8 cellular contexts compared by ENCODE assay signal in the genomic region with DNA sequence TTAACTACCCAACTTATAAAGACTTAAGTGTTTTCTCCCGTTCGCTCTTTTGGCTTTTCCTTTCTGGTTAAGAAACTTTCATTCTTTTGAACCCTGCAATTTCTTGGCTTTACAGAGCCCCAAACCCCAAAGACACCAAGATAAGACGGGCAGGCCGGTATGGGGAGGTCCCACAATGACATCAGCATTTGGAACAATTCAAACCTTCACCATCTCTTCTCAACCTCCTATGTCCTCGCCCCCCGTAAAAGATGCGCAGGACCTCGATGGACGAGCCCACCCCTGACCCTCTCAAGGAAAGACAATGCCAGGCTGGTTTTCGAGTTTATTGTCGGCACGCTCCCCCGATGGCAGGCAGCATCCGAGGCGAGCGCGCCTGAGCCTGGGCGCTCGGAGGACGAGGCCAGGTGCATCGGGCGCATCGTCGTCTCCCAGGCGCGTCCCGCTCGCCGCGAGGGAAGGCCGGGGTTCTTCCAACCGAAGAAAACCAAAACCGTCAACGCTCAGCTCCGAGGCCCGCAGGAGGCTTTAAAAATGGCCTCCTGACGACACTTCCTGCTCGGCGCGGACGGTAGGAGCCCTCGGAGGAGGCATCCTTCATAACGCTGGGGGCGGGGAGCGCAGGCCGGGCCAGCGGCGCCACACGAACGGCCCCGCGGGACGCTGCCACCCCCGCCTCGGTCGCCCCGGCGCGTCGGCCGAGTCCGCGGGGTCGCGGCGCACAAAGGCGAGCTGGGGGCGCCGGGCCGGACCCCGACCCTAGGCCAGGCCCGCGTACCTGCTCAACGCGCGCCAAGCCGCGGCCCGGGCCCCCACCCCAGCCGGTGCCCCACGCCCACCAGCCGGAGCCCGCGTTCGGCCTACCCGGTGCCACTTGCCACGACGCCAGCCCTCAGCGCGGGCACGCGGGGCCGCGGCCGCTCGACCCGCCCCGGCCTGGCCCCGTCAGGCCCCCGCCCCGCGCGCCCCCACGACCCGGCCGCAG. TPM values are rescaled to one million over a fixed set of nuclear protein-coding genes. Genes with fewer than 3 reads are reported as not detected.
DNase-seq lines count a peak whose midpoint lies in the region; ATAC-seq lines count a peak whose summit lies in the region.

No MANE protein-coding gene starts in this region.

- DNase-seq in GM03348 (ENCODE audit: low spot score) (peak; percentile 80), Karpas-422 (peak; percentile 88), ecto neural progenitor cell (ENCODE audit: low spot score) (peak; percentile 60), NCI-H446 treated with DMSO at 0.1 percent for 48 hours (lab: John Stamatoyannopoulos, UW) (no peak)
- peak; percentile 49 for DNase-seq in activated CD4-positive, alpha-beta T cell treated with anti-CD3 and anti-CD28 coated beads, Interleukin-2, amount 50 U/mL, for 1 hour
- DNase-seq in stimulated activated effector memory CD8-positive, alpha-beta T cell treated with anti-CD3 and anti-CD28 coated beads, Interleukin-12 subunit alpha, Interleukin-12 subunit beta, amount 100 ng/mL, for 72 hours (ENCODE audit: low spot score in 2 of 2): peak; percentile 48 to 77

- peak; percentile 66 for ATAC-seq in GM21619 (IDR thresholded peaks at IDR 0.05; ENCODE audit: unreplicated experiment)
- peak; percentile 74 for ATAC-seq in stimulated activated effector memory CD8-positive, alpha-beta T cell treated with anti-CD3 and anti-CD28 coated beads, Interleukin-12 subunit alpha, Interleukin-12 subunit beta, amount 100 ng/mL, for 72 hours

- no peaks in the 10 kb centered on the region for H3K9me2 ChIP-seq in Karpas-422 (replicated peaks; ENCODE audit: insufficient read depth, low read length)

- peaks cover 28% of the 10 kb centered on the region for H3K4me1 Mint-ChIP-seq in stimulated activated effector memory CD8-positive, alpha-beta T cell treated with anti-CD3 and anti-CD28 coated beads, Interleukin-12 subunit alpha, Interleukin-12 subunit beta, amount 100 ng/mL, for 72 hours

- H3K36me3 ChIP-seq in Karpas-422 (ENCODE audit: insufficient read depth, low read length) (peaks cover 25% of the 10 kb centered on the region; the same call in 1 of the 2 replicates), mesodermal cell (ENCODE audit: control insufficient read depth, insufficient read depth, low read length) (peaks cover 42% of the 10 kb centered on the region)

- H3K4me3 Mint-ChIP-seq in stimulated activated effector memory CD8-positive, alpha-beta T cell treated with anti-CD3 and anti-CD28 coated beads, Interleukin-12 subunit alpha, Interleukin-12 subunit beta, amount 100 ng/mL, for 72 hours: peak overlapping the region; percentile 83

- peak overlapping the region; percentile 8; the same call in 1 of the 2 replicates for H3K27ac ChIP-seq in Karpas-422 (ENCODE audit: low read length)
- H3K27ac ChIP-seq in mesodermal cell (ENCODE audit: low read depth, low read length, severe bottlenecking): peak overlapping the region; percentile 64

- peaks cover 5% of the 10 kb centered on the region for H3K9me3 Mint-ChIP-seq in stimulated activated effector memory CD8-positive, alpha-beta T cell treated with anti-CD3 and anti-CD28 coated beads, Interleukin-12 subunit alpha, Interleukin-12 subunit beta, amount 100 ng/mL, for 72 hours

- H3K4me3 ChIP-seq in Karpas-422 (ENCODE audit: low read length): peak overlapping the region; percentile 71
- H3K4me3 ChIP-seq in mesodermal cell (ENCODE audit: extremely low read depth, insufficient read depth, low read length, poor library complexity, severe bottlenecking): peak overlapping the region; percentile 53

- peak overlapping the region; percentile 81 for H3K4me2 ChIP-seq in Karpas-422 (ENCODE audit: low read depth, low read length, poor library complexity, severe bottlenecking)

- 4 to 6% methylated on average over 64 to 92 of the region's 106 CpGs for WGBS in mesodermal cell (ENCODE audit: insufficient coverage in 2 of 2), 2 experiments

- H3K79me2 ChIP-seq in Karpas-422 (ENCODE audit: low read length): peaks cover 49% of the 10 kb centered on the region

- H3K9ac ChIP-seq in Karpas-422 (ENCODE audit: low read length): peak overlapping the region; percentile 75

- H2AFZ ChIP-seq in Karpas-422 (ENCODE audit: low read length): no peak overlapping the region

- H3K9me3 ChIP-seq in Karpas-422 (ENCODE audit: low read length) (no peaks in the 10 kb centered on the region), mesodermal cell (ENCODE audit: control insufficient read depth, low read length) (peaks cover 5% of the 10 kb centered on the region)

- H3K4me1 ChIP-seq in Karpas-422 (ENCODE audit: low read length): peaks cover 29% of the 10 kb centered on the region
- H3K4me1 ChIP-seq in mesodermal cell (ENCODE audit: control insufficient read depth, insufficient read depth, low read length, poor library complexity, severe bottlenecking): no peaks in the 10 kb centered on the region

- H3K36me3 Mint-ChIP-seq in stimulated activated effector memory CD8-positive, alpha-beta T cell treated with anti-CD3 and anti-CD28 coated beads, Interleukin-12 subunit alpha, Interleukin-12 subunit beta, amount 100 ng/mL, for 72 hours: peaks cover 21% of the 10 kb centered on the region

- no peaks in the 10 kb centered on the region for H3K27me3 ChIP-seq in Karpas-422 (ENCODE audit: low read length)

- H4K20me1 ChIP-seq in Karpas-422 (ENCODE audit: insufficient read depth, low read depth, low read length): no peaks in the 10 kb centered on the region

- peak overlapping the region; percentile 87 for H3K27ac Mint-ChIP-seq in stimulated activated effector memory CD8-positive, alpha-beta T cell treated with anti-CD3 and anti-CD28 coated beads, Interleukin-12 subunit alpha, Interleukin-12 subunit beta, amount 100 ng/mL, for 72 hours

RNA-seq across cellular contexts. Expression of a gene that starts 0.7 kb away (rescaled TPM):
- total RNA-seq in Karpas-422 (2014; rRNA removed; shearing (Covaris generic); ENCODE audit: low replicate concordance): 29.7 and 76.6 TPM in 2 replicates
- polyA plus RNA-seq in mesodermal cell (2013, experiment 1 of 2): 23.4 TPM
- 20.2 TPM for polyA plus RNA-seq in mesodermal cell (2013, experiment 2 of 2)
